25 cellular contexts compared by ENCODE assay signal in the genomic region with DNA sequence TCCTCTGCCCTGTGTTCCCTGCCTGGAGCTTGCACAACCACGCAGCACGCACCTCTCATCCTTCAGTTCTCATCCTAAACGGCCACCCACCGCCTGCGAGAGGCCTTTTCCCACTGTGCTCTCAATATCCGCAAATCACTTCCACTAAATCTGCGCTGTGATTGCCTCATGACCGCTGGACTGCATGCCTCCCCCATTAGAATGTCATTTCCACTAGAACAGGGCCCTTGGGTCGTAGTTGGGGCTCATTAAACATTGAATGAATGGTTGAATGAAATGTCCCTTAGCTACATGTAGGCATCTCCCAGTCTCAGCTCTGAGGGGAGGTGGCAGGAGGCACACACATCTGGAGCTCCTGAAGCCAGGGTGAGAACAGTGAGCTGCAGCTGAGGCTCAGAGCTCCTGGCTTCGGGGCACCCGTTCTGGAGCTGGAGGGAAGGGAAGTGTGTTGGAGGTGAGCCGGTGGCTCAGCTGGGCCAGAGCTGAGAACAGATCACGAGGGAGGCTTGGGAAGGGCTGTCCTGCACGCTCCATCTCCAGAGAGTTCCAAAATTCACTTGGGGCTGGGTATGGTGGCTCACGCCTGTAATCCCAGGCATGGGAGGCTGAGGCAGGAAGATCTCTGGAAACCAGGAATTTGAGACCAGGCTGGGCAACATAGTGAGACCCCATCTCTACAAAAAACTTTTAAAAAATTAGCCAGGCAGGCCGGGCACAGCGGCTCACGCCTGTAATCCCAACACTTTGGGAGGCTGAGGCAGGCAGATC.
"Had no signal": no experiment of that assay in that cellular context is flagged by ENCODE, and none has a peak within 500 bp of the region (broad histone marks: within the 10 kb centered on the region; RNA-seq: fewer than 3 reads in every experiment).

No MANE protein-coding gene starts in this region.

- H3K4me1 ChIP-seq: ascending aorta, left lung, lower lobe of right lung, parathyroid adenoma, vagina had no signal

- FAIRE-seq: endothelial cell of umbilical vein, frontal cortex had no signal

- DNase-seq: activated CD4-positive, alpha-beta T cell treated with anti-CD3 and anti-CD28 coated beads for 36 hours; activated CD4-positive, CD25-positive, alpha-beta regulatory T cell; activated CD8-positive, alpha-beta memory T cell treated with anti-CD3 and anti-CD28 coated beads for 24 hours; activated effector memory CD4-positive, alpha-beta T cell treated with anti-CD3 and anti-CD28 coated beads, Interleukin-2, amount 50 U/mL, for 16 hours; activated naive CD4-positive, alpha-beta T cell treated with anti-CD3 and anti-CD28 coated beads, Interleukin-2, amount 10 ng/mL, durations not matched to agents 7 days and 5 days; activated naive CD8-positive, alpha-beta T cell treated with anti-CD3 and anti-CD28 coated beads, Interleukin-2, amount 10 ng/mL, durations not matched to agents 7 days and 5 days; cortex of kidney; effector memory CD8-positive, alpha-beta T cell; kidney glomerular epithelial cell; left lung; lower lobe of right lung; mesenchymal stem cell; naive thymus-derived CD8-positive, alpha-beta T cell; occipital lobe; right cardiac atrium; spleen; substantia nigra; SW 1271; T1000; upper lobe of left lung had no signal

- H3K9me3 ChIP-seq: ascending aorta, left lung, lower lobe of right lung, spleen, upper lobe of left lung, vagina had no signal

- ATAC-seq: activated CD4-positive, alpha-beta T cell treated with anti-CD3 and anti-CD28 coated beads for 36 hours; effector memory CD8-positive, alpha-beta T cell; left lung; lower lobe of right lung; naive thymus-derived CD8-positive, alpha-beta T cell; right cardiac atrium had no signal

- H2AFZ ChIP-seq: parathyroid adenoma had no signal

- H3K9ac ChIP-seq: parathyroid adenoma had no signal

- H3K27me3 ChIP-seq: ascending aorta, upper lobe of left lung, vagina had no signal

- H3K27ac ChIP-seq: ascending aorta, left lung, lower lobe of right lung, parathyroid adenoma, spleen, upper lobe of left lung, vagina had no signal

- H3K79me2 ChIP-seq: parathyroid adenoma had no signal

- H3K4me3 ChIP-seq: ascending aorta, left lung, lower lobe of right lung, spleen, upper lobe of left lung, vagina had no signal

- H3K36me3 ChIP-seq: ascending aorta, left lung, lower lobe of right lung, upper lobe of left lung, vagina had no signal
